In genomic region chr2:41880561-41881243, GRCh38 we compare ENCODE assay signal across 21 cellular contexts.
"Had no signal": no experiment of that assay in that cellular context is flagged by ENCODE, and none has a peak within 500 bp of the region (broad histone marks: within the 10 kb centered on the region; RNA-seq: fewer than 3 reads in every experiment).

No MANE protein-coding gene starts in this region.

- H3K27me3 Mint-ChIP-seq: activated T-cell treated with anti-CD3 and anti-CD28 coated beads, Interleukin-2, amount 50 U/mL, for 24 hours had no signal

- H3K36me3 Mint-ChIP-seq: activated naive CD4-positive, alpha-beta T cell treated with anti-CD3 and anti-CD28 coated beads, Interleukin-2, amount 10 ng/mL, durations not matched to agents 7 days and 5 days had no signal

- H3K27me3 ChIP-seq: ascending aorta, left lung, upper lobe of left lung had no signal

- H3K4me1 ChIP-seq: upper lobe of left lung had no signal

- H3K36me3 ChIP-seq: ascending aorta, left lung, thoracic aorta, upper lobe of left lung had no signal

- DNase-seq: activated CD4-positive, alpha-beta T cell treated with anti-CD3 and anti-CD28 coated beads for 48 hours; activated CD4-positive, CD25-positive, alpha-beta regulatory T cell; activated CD8-positive, alpha-beta T cell treated with anti-CD3 and anti-CD28 coated beads for 36 hours; activated naive CD4-positive, alpha-beta T cell treated with anti-CD3 and anti-CD28 coated beads, Interleukin-2, amount 10 ng/mL, durations not matched to agents 7 days and 5 days; activated naive CD8-positive, alpha-beta T cell treated with anti-CD3 and anti-CD28 coated beads, Interleukin-2, amount 50 U/mL, for 24 hours; activated T-cell treated with anti-CD3 and anti-CD28 coated beads, Interleukin-2, amount 50 U/mL, for 24 hours; effector CD4-positive, alpha-beta T cell; hypothalamus; left lung; psoas muscle; small intestine; stimulated activated CD4-positive, alpha-beta T cell treated with anti-CD3 and anti-CD28 coated beads, Interleukin-4, amount 100 ng/mL, for 1 hour; stimulated activated naive CD8-positive, alpha-beta T cell treated with anti-CD3 and anti-CD28 coated beads, Interleukin-15, amount 100 ng/mL, for 72 hours; T-helper 1 cell; T1000; upper lobe of left lung had no signal

- FAIRE-seq: keratinocyte, small intestine had no signal

- H3K27ac ChIP-seq: ascending aorta, thoracic aorta, upper lobe of left lung had no signal

- H3K4me1 Mint-ChIP-seq: activated naive CD4-positive, alpha-beta T cell treated with anti-CD3 and anti-CD28 coated beads, Interleukin-2, amount 10 ng/mL, durations not matched to agents 7 days and 5 days; activated naive CD8-positive, alpha-beta T cell treated with anti-CD3 and anti-CD28 coated beads, Interleukin-2, amount 50 U/mL, for 24 hours; stimulated activated naive CD8-positive, alpha-beta T cell treated with anti-CD3 and anti-CD28 coated beads, Interleukin-15, amount 100 ng/mL, for 72 hours had no signal

- ATAC-seq: activated CD8-positive, alpha-beta T cell treated with anti-CD3 and anti-CD28 coated beads for 36 hours; activated naive CD8-positive, alpha-beta T cell treated with anti-CD3 and anti-CD28 coated beads, Interleukin-2, amount 50 U/mL, for 24 hours; psoas muscle; stimulated activated naive CD8-positive, alpha-beta T cell treated with anti-CD3 and anti-CD28 coated beads, Interleukin-15, amount 100 ng/mL, for 72 hours had no signal

- H3K4me3 Mint-ChIP-seq: activated CD8-positive, alpha-beta T cell treated with anti-CD3 and anti-CD28 coated beads for 36 hours; activated naive CD4-positive, alpha-beta T cell treated with anti-CD3 and anti-CD28 coated beads, Interleukin-2, amount 10 ng/mL, durations not matched to agents 7 days and 5 days; activated naive CD8-positive, alpha-beta T cell treated with anti-CD3 and anti-CD28 coated beads, Interleukin-2, amount 50 U/mL, for 24 hours; activated T-cell treated with anti-CD3 and anti-CD28 coated beads, Interleukin-2, amount 50 U/mL, for 24 hours; neural crest cell; stimulated activated naive CD8-positive, alpha-beta T cell treated with anti-CD3 and anti-CD28 coated beads, Interleukin-15, amount 100 ng/mL, for 72 hours had no signal

- H3K9me3 ChIP-seq: ascending aorta, left lung, psoas muscle, thoracic aorta, upper lobe of left lung had no signal

- H3K27ac Mint-ChIP-seq: activated CD8-positive, alpha-beta T cell treated with anti-CD3 and anti-CD28 coated beads for 36 hours; activated naive CD4-positive, alpha-beta T cell treated with anti-CD3 and anti-CD28 coated beads, Interleukin-2, amount 10 ng/mL, durations not matched to agents 7 days and 5 days; activated naive CD8-positive, alpha-beta T cell treated with anti-CD3 and anti-CD28 coated beads, Interleukin-2, amount 50 U/mL, for 24 hours; activated T-cell treated with anti-CD3 and anti-CD28 coated beads, Interleukin-2, amount 50 U/mL, for 24 hours; stimulated activated naive CD8-positive, alpha-beta T cell treated with anti-CD3 and anti-CD28 coated beads, Interleukin-15, amount 100 ng/mL, for 72 hours had no signal

- H3K9me3 Mint-ChIP-seq: activated CD8-positive, alpha-beta T cell treated with anti-CD3 and anti-CD28 coated beads for 36 hours; activated naive CD4-positive, alpha-beta T cell treated with anti-CD3 and anti-CD28 coated beads, Interleukin-2, amount 10 ng/mL, durations not matched to agents 7 days and 5 days; activated naive CD8-positive, alpha-beta T cell treated with anti-CD3 and anti-CD28 coated beads, Interleukin-2, amount 50 U/mL, for 24 hours; activated T-cell treated with anti-CD3 and anti-CD28 coated beads, Interleukin-2, amount 50 U/mL, for 24 hours; neural crest cell; stimulated activated naive CD8-positive, alpha-beta T cell treated with anti-CD3 and anti-CD28 coated beads, Interleukin-15, amount 100 ng/mL, for 72 hours had no signal

- H3K4me3 ChIP-seq: ascending aorta, coronary artery, left lung, psoas muscle, thoracic aorta, upper lobe of left lung had no signal
